In genomic region chr13:72508392-72508791, GRCh38 we compare ENCODE assay signal across 12 cellular contexts.
"Had no signal": no experiment of that assay in that cellular context is flagged by ENCODE, and none has a peak within 500 bp of the region (broad histone marks: within the 10 kb centered on the region; RNA-seq: fewer than 3 reads in every experiment).

No MANE protein-coding gene starts in this region.

- H3K27me3 ChIP-seq: body of pancreas, sigmoid colon, upper lobe of right lung had no signal

- ATAC-seq: body of pancreas; effector memory CD8-positive, alpha-beta T cell; left cardiac atrium; natural killer cell; upper lobe of right lung had no signal

- H3K9me3 ChIP-seq: body of pancreas, sigmoid colon, upper lobe of right lung had no signal

- H3K27ac ChIP-seq: body of pancreas, sigmoid colon, upper lobe of right lung had no signal

- H3K4me3 ChIP-seq: body of pancreas had no signal

- H3K4me1 ChIP-seq: body of pancreas, sigmoid colon, upper lobe of right lung had no signal

- DNase-seq: activated CD4-positive, alpha-beta T cell treated with anti-CD3 and anti-CD28 coated beads, Interleukin-2, amount 50 U/mL, for 1 hour; activated naive CD4-positive, alpha-beta T cell treated with anti-CD3 and anti-CD28 coated beads, Interleukin-2, amount 10 ng/mL, durations not matched to agents 7 days and 5 days; body of pancreas; cortex of kidney; effector memory CD8-positive, alpha-beta T cell; hippocampal formation; left cardiac atrium; natural killer cell; nucleus accumbens; sigmoid colon; stimulated activated CD4-positive, alpha-beta T cell treated with anti-CD3 and anti-CD28 coated beads, Interleukin-4, amount 100 ng/mL, for 1 hour; upper lobe of right lung had no signal

- H3K36me3 ChIP-seq: sigmoid colon, upper lobe of right lung had no signal
